13 cellular contexts compared by ENCODE assay signal in genomic region chr21:45835301-45836267, GRCh38.
"Had no signal": no experiment of that assay in that cellular context is flagged by ENCODE, and none has a peak within 500 bp of the region (broad histone marks: within the 10 kb centered on the region; RNA-seq: fewer than 3 reads in every experiment).

No MANE protein-coding gene starts in this region.

- DNase-seq: activated CD4-positive, alpha-beta T cell treated with anti-CD3 and anti-CD28 coated beads, Interleukin-2, amount 50 U/mL, for 48 hours; activated naive CD8-positive, alpha-beta T cell treated with anti-CD3 and anti-CD28 coated beads for 36 hours; body of pancreas; effector CD8-positive, alpha-beta T cell; heart left ventricle; immature natural killer cell; left cardiac atrium; lower lobe of right lung; midbrain; stimulated activated naive CD4-positive, alpha-beta T cell; trophoblast cell; WERI-Rb-1 had no signal

- H3K4me1 ChIP-seq: body of pancreas, lower lobe of right lung had no signal

- H3K27ac ChIP-seq: body of pancreas, heart left ventricle, lower lobe of right lung, WERI-Rb-1 had no signal

- ATAC-seq: body of pancreas had no signal

- H3K36me3 Mint-ChIP-seq: immature natural killer cell had no signal

- H3K27me3 ChIP-seq: body of pancreas, heart left ventricle had no signal

- H3K9me3 Mint-ChIP-seq: activated naive CD8-positive, alpha-beta T cell treated with anti-CD3 and anti-CD28 coated beads for 36 hours; central memory CD8-positive, alpha-beta T cell had no signal

- H3K27ac Mint-ChIP-seq: activated naive CD8-positive, alpha-beta T cell treated with anti-CD3 and anti-CD28 coated beads for 36 hours; immature natural killer cell had no signal

- H3K27me3 Mint-ChIP-seq: activated naive CD8-positive, alpha-beta T cell treated with anti-CD3 and anti-CD28 coated beads for 36 hours had no signal

- H3K4me1 Mint-ChIP-seq: central memory CD8-positive, alpha-beta T cell; immature natural killer cell had no signal

- H3K36me3 ChIP-seq: heart left ventricle, lower lobe of right lung, WERI-Rb-1 had no signal

- H3K4me3 Mint-ChIP-seq: activated naive CD8-positive, alpha-beta T cell treated with anti-CD3 and anti-CD28 coated beads for 36 hours; central memory CD8-positive, alpha-beta T cell; immature natural killer cell had no signal

- H3K4me3 ChIP-seq: body of pancreas, heart left ventricle, lower lobe of right lung had no signal
